In genomic region chr1:11690669-11691301, GRCh38 we compare ENCODE assay signal across 9 cellular contexts.
DNase-seq lines count a peak whose midpoint lies in the region; ATAC-seq lines count a peak whose summit lies in the region.
"Had no signal": no experiment of that assay in that cellular context is flagged by ENCODE, and none has a peak within 500 bp of the region (broad histone marks: within the 10 kb centered on the region; RNA-seq: fewer than 3 reads in every experiment).

No MANE protein-coding gene starts in this region.

- no peaks in the 10 kb centered on the region for H3K36me3 Mint-ChIP-seq in stimulated activated memory B cell treated with anti-CD40 and anti-IgM and Interleukin-4, amounts not matched to agents 10 μg/mL and 1 μg/mL and 100 μg/mL, for 72 hours

- H3K4me3 Mint-ChIP-seq in stimulated activated memory B cell treated with anti-CD40 and anti-IgM and Interleukin-4, amounts not matched to agents 10 μg/mL and 1 μg/mL and 100 μg/mL, for 72 hours, result peak overlapping the region; percentile 62

- peaks cover 27% of the 10 kb centered on the region for H3K4me1 Mint-ChIP-seq in stimulated activated memory B cell treated with anti-CD40 and anti-IgM and Interleukin-4, amounts not matched to agents 10 μg/mL and 1 μg/mL and 100 μg/mL, for 72 hours

- DNase-seq in NCI-H2029 (lab: John Stamatoyannopoulos, UW) (peak; percentile 12), NCI-H2029 treated with DMSO at 0.1 percent for 48 hours (lab: John Stamatoyannopoulos, UW) (no peak), SW480 (ENCODE audit: low spot score) (peak; percentile 76), NCI-H1048 (lab: John Stamatoyannopoulos, UW) (no peak)
- DNase-seq: activated CD4-positive, alpha-beta T cell treated with anti-CD3 and anti-CD28 coated beads for 1 hour had no signal

- peaks cover 30% of the 10 kb centered on the region for H3K4me1 ChIP-seq in iPS-18a (ENCODE audit: control insufficient read depth, low read depth, low read length)

- no peaks in the 10 kb centered on the region for H3K27me3 ChIP-seq in iPS-18a (ENCODE audit: control insufficient read depth, insufficient read depth, low read length)

- no peak overlapping the region for H3K27ac Mint-ChIP-seq in stimulated activated memory B cell treated with anti-CD40 and anti-IgM and Interleukin-4, amounts not matched to agents 10 μg/mL and 1 μg/mL and 100 μg/mL, for 72 hours

- H3K4me3 ChIP-seq in iPS-18a (ENCODE audit: low read length), result peak overlapping the region; percentile 70

- H3K9me3 ChIP-seq in iPS-18a (ENCODE audit: control insufficient read depth, low read depth, low read length), result no peaks in the 10 kb centered on the region

- no peaks in the 10 kb centered on the region for H3K9me3 Mint-ChIP-seq in stimulated activated memory B cell treated with anti-CD40 and anti-IgM and Interleukin-4, amounts not matched to agents 10 μg/mL and 1 μg/mL and 100 μg/mL, for 72 hours

- no peak for ATAC-seq in stimulated activated memory B cell treated with anti-CD40 and anti-IgM and Interleukin-4, amounts not matched to agents 10 μg/mL and 1 μg/mL and 100 μg/mL, for 72 hours
- no peak for ATAC-seq in GM21737 (IDR thresholded peaks at IDR 0.05; ENCODE audit: unreplicated experiment)
- ATAC-seq in GM19328 (IDR thresholded peaks at IDR 0.05; ENCODE audit: unreplicated experiment), result no peak

- H3K9ac ChIP-seq in iPS-18a (ENCODE audit: low read length), result peak overlapping the region; percentile 82

- H3K27me3 Mint-ChIP-seq in stimulated activated memory B cell treated with anti-CD40 and anti-IgM and Interleukin-4, amounts not matched to agents 10 μg/mL and 1 μg/mL and 100 μg/mL, for 72 hours, result peaks cover 72% of the 10 kb centered on the region

- H3K27ac ChIP-seq in iPS-18a (ENCODE audit: low read length), result peak overlapping the region; percentile 87

- H3K36me3 ChIP-seq in iPS-18a (ENCODE audit: control insufficient read depth, low read depth, low read length), result peaks cover 5% of the 10 kb centered on the region

Comparison
In these comparisons a context has a peak if more than half of its experiments do, and no peak if none do; other contexts are left out.
1. DNase-seq: peak in NCI-H2029 (single experiment) and SW480 (single experiment); none in NCI-H2029 treated with DMSO at 0.1 percent for 48 hours (single experiment) and NCI-H1048 (single experiment).